ENCODE assay signal across 13 cellular contexts in genomic region chr19:30587869-30588268, GRCh38.
A peak's percentile ranks its signal among the peaks of the same experiment; 100 is the strongest.
DNase-seq lines count a peak whose midpoint lies in the region; ATAC-seq and TF ChIP-seq lines count a peak whose summit lies in the region.
"Had no signal": no experiment of that assay in that cellular context is flagged by ENCODE, and none has a peak within 500 bp of the region (broad histone marks: within the 10 kb centered on the region; RNA-seq: fewer than 3 reads in every experiment).

No MANE protein-coding gene starts in this region.

- ATAC-seq in WTC11 = no peak
- ATAC-seq: CD8-positive, alpha-beta T cell had no signal

- no peak overlapping the region for H3K4me3 ChIP-seq in Jurkat, Clone E6-1 (ENCODE audit: low read length)
- H3K4me3 ChIP-seq: SJCRH30 had no signal

- intact Hi-C loops in activated CD4-positive, alpha-beta T cell treated with anti-CD3 and anti-CD28 coated beads, Interleukin-2, amount 10 ng/mL, durations not matched to agents 24 days and 14 days (cut with micrococcal nuclease) = no loop called here

- TF ChIP-seq CTCF in WTC11 (IDR thresholded peaks at IDR 0.05) = no peak
- TF ChIP-seq CTCF in HFFc6 (IDR thresholded peaks at IDR 0.05) = no peak

- no peak overlapping the region for H3K27ac Mint-ChIP-seq in WTC11
- no peak overlapping the region for H3K27ac Mint-ChIP-seq in HFFc6
- H3K27ac Mint-ChIP-seq in activated CD4-positive, alpha-beta T cell treated with anti-CD3 and anti-CD28 coated beads, Interleukin-2, amount 10 ng/mL, durations not matched to agents 24 days and 14 days = no peak overlapping the region
- H3K27ac Mint-ChIP-seq: CD8-positive, alpha-beta T cell had no signal

- POLR2A ChIA-PET in WTC11 (lab: Charles Lee) = interaction anchor here (0.9 kb wide), 1 partner anchor 54 kb away, joined by 3 read pairs; no protein-coding TSS in a partner anchor

- H3K27me3 Mint-ChIP-seq in WTC11 (ENCODE audit: low read depth) (no peaks in the 10 kb centered on the region; the same call in 1 of the 2 replicates), HFFc6 (ENCODE audit: insufficient read depth) (no peaks in the 10 kb centered on the region)
- H3K27me3 Mint-ChIP-seq in activated CD4-positive, alpha-beta T cell treated with anti-CD3 and anti-CD28 coated beads, Interleukin-2, amount 10 ng/mL, durations not matched to agents 24 days and 14 days = no peaks in the 10 kb centered on the region

- H3K4me1 Mint-ChIP-seq in WTC11 (peaks cover 12% of the 10 kb centered on the region), HFFc6 (ENCODE audit: low read depth) (no peaks in the 10 kb centered on the region)
- no peaks in the 10 kb centered on the region for H3K4me1 Mint-ChIP-seq in activated CD4-positive, alpha-beta T cell treated with anti-CD3 and anti-CD28 coated beads, Interleukin-2, amount 10 ng/mL, durations not matched to agents 24 days and 14 days

- H3K4me3 Mint-ChIP-seq in WTC11 (no peak overlapping the region), HFFc6 (no peak overlapping the region)
- no peak overlapping the region for H3K4me3 Mint-ChIP-seq in activated CD4-positive, alpha-beta T cell treated with anti-CD3 and anti-CD28 coated beads, Interleukin-2, amount 10 ng/mL, durations not matched to agents 24 days and 14 days
- H3K4me3 Mint-ChIP-seq: CD8-positive, alpha-beta T cell had no signal

- DNase-seq in Jurkat, Clone E6-1 (ENCODE audit: low read depth, low spot score) = peak; percentile 16
- DNase-seq in WTC11 (ENCODE audit: low spot score) (no peak), hippocampal formation (lab: John Stamatoyannopoulos, UW) (peak; percentile 9 to 27), superior temporal gyrus (ENCODE audit: extremely low spot score) (peak; percentile 59), HFFc6 (no peak), activated T-cell treated with anti-CD3 and anti-CD28 coated beads for 4 hours (no peak)
- no peak for DNase-seq in activated CD4-positive, alpha-beta T cell treated with anti-CD3 and anti-CD28 coated beads, Interleukin-2, amount 10 ng/mL, durations not matched to agents 24 days and 14 days
- DNase-seq: CD8-positive, alpha-beta T cell; EL; H7; NCI-H1436 treated with DMSO at 0.1 percent for 48 hours; RPMI8226 had no signal

- CTCF ChIA-PET in WTC11 (lab: Charles Lee) = interaction anchor here (1.1 kb wide), 1 partner anchor 82 kb away, joined by 3 read pairs; no protein-coding TSS in a partner anchor

- H3K9me3 Mint-ChIP-seq in WTC11 (peaks cover 16% of the 10 kb centered on the region), HFFc6 (peaks cover 84% of the 10 kb centered on the region)
- no peaks in the 10 kb centered on the region for H3K9me3 Mint-ChIP-seq in activated CD4-positive, alpha-beta T cell treated with anti-CD3 and anti-CD28 coated beads, Interleukin-2, amount 10 ng/mL, durations not matched to agents 24 days and 14 days
- H3K9me3 Mint-ChIP-seq: CD8-positive, alpha-beta T cell had no signal

- H3K36me3 Mint-ChIP-seq in WTC11 (no peaks in the 10 kb centered on the region), HFFc6 (ENCODE audit: low read depth) (peaks cover 14% of the 10 kb centered on the region)
- H3K36me3 Mint-ChIP-seq in activated CD4-positive, alpha-beta T cell treated with anti-CD3 and anti-CD28 coated beads, Interleukin-2, amount 10 ng/mL, durations not matched to agents 24 days and 14 days (ENCODE audit: low read depth) = no peaks in the 10 kb centered on the region
- H3K36me3 Mint-ChIP-seq: CD8-positive, alpha-beta T cell had no signal

TF ChIP-seq in WTC11, 78 proteins besides CTCF, POLR2A, EP300 and RAD21:
- TF ChIP-seq NFE2L1 (CRISPR knock-in tag; IDR thresholded peaks at IDR 0.05) = 0 out of 2 replicates have a peak, but pooled peaks have one; percentile 33
- TF ChIP-seq ZNF425 (CRISPR knock-in tag; conservative IDR thresholded peaks at IDR 0.05) = no peak
- TF ChIP-seq MAX (CRISPR knock-in tag; IDR thresholded peaks at IDR 0.05) = peak; percentile 53; the same call in 1 of the 2 replicates
- no peak for TF ChIP-seq OVOL2 (CRISPR knock-in tag; IDR thresholded peaks at IDR 0.05; ENCODE audit: borderline replicate concordance)
TF ChIP-seq in WTC11: peak in this region for 2.

Comparison
In these comparisons a context has a peak if more than half of its experiments do, and no peak if none do; other contexts are left out.
1. DNase-seq: peak in Jurkat, Clone E6-1 (single experiment), hippocampal formation (2 of 2) and superior temporal gyrus (single experiment); none in WTC11 (single experiment), HFFc6 (single experiment), activated CD4-positive, alpha-beta T cell treated with anti-CD3 and anti-CD28 coated beads, Interleukin-2, amount 10 ng/mL, durations not matched to agents 24 days and 14 days (single experiment) and activated T-cell treated with anti-CD3 and anti-CD28 coated beads for 4 hours (single experiment).